Comparison of ENCODE assay signal across 8 cellular contexts in the genomic region with DNA sequence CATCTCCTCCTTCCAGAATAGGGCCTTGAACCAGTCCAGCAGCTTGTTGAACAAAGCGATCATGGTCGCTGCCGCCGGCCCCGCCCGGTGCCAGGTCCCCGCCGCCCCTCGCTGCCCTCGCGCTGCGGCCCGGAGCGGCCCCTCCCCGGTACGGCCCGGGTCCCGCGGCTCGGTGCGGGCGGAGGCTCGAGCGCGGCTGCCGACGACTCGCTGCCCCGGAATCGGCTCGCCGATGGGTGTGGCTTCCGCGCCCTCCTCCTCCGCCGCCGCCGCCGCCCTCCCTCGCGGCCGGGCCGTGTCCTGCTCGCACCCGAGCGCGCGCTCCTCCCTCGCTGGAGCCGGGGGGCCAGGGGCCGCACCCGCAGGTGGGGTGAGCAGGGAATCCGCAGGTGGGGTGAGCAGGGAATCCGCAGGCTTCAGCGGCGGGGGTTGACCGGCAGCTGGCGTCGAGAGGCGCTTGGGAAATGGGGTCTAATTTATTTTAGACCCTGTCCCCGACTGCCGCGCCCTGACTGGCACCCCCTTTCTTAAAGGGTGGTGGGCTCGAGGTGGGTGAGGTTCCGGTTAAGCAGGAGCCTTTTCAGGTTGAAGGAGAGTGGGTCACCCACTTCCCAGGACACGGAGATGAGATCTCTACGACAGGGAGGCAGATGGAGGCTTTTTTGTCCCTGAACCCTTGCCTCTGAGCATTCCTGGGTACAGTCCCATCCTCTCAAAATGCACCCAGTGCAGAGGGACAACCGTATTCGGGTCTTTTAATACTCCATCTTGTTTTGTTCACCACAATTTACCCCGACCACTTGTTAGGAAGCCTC. TPM values are rescaled to one million over a fixed set of nuclear protein-coding genes. Genes with fewer than 3 reads are reported as not detected.
DNase-seq lines count a peak whose midpoint lies in the region; ATAC-seq, FAIRE-seq and TF ChIP-seq lines count a peak whose summit lies in the region.

A gene (minus strand): TSS at position 228 of the 815 bp plus-strand sequence. CDS start 165 bp downstream, at position 63.

- TF ChIP-seq POLR2A in GM12878 (IDR thresholded peaks at IDR 0.05; ENCODE audit: low read depth, low read length): peak; percentile 71

- CTCF ChIA-PET in GM12878 (lab: Yijun Ruan, JAX): interaction anchor here (0.8 to 3.5 kb wide), 3 partner anchors 10 to 49 kb away, joined by 5 to 25 read pairs (median 11); a partner anchor contains a TSS

- H3K4me3 ChIP-seq in Karpas-422 (ENCODE audit: low read length) (peak within 1 kb of the TSS; percentile 89), GM12878 (peak within 1 kb of the TSS; percentile 86)

- H3K36me3 ChIP-seq in Karpas-422 (ENCODE audit: insufficient read depth, low read length) (no peaks in the 10 kb centered on the region), GM12878 (ENCODE audit: control insufficient read depth in 2 of 2, insufficient read depth in 2 of 2, low read length in 1 of 2) (peaks cover 6 to 8% of the 10 kb centered on the region in 2 experiments; a peak in 3 of 4 replicates)

- H3K9ac ChIP-seq in Karpas-422 (ENCODE audit: low read length) (peak within 1 kb of the TSS; percentile 96), GM12878 (ENCODE audit: control insufficient read depth, insufficient read depth, low read length) (peak within 1 kb of the TSS; percentile 91)

- peak; percentile 77 for DNase-seq in Daoy (ENCODE audit: low read depth)
- DNase-seq in Karpas-422: peak; percentile 83
- DNase-seq in GM12878 (ENCODE audit: low read depth, low spot score): no peak
- DNase-seq in hypothalamus (lab: John Stamatoyannopoulos, UW): peak in 46 of 51 donors; percentile 17 to 83 (median 60)
- DNase-seq in retina: peak; percentile 76
- DNase-seq in foreskin melanocyte: no peak

- no peak for TF ChIP-seq CTCF in GM12878 (IDR thresholded peaks at IDR 0.05 in 2 of 3, conservative IDR thresholded peaks at IDR 0.05 in 1 of 3; ENCODE audit: control insufficient read depth in 2 of 3, extremely low read depth in 1 of 3, insufficient read depth in 1 of 3, low read depth in 3 of 3, low read length in 3 of 3)

- H2AFZ ChIP-seq in Karpas-422 (ENCODE audit: low read length) (peak within 1 kb of the TSS; percentile 89), GM12878 (ENCODE audit: control insufficient read depth, low read depth, low read length) (peak within 1 kb of the TSS; percentile 33)

- H3K79me2 ChIP-seq in Karpas-422 (ENCODE audit: low read length): peaks cover 42% of the 10 kb centered on the region
- H3K79me2 ChIP-seq in GM12878 (ENCODE audit: control insufficient read depth, insufficient read depth, low read length): peaks cover 32% of the 10 kb centered on the region

- H3K9me2 ChIP-seq in Karpas-422 (replicated peaks; ENCODE audit: insufficient read depth, low read length): no peaks in the 10 kb centered on the region

- WGBS in GM12878 (ENCODE audit: insufficient coverage, insufficient replicate concordance, low lambda C conversion rate, missing lambda C conversion rate): under 1% methylated on average over 62 of the region's 70 CpGs

- POLR2A ChIA-PET in GM12878 (lab: Charles Lee): interaction anchor here (1.2 kb wide), 1 partner anchor 11 kb away, joined by 7 read pairs; no protein-coding TSS in a partner anchor

- TF ChIP-seq EP300 in GM12878 (IDR thresholded peaks at IDR 0.05; ENCODE audit: borderline replicate concordance in 1 of 2, control insufficient read depth in 1 of 2, low read depth in 2 of 2, low read length in 2 of 2): no peak

- intact Hi-C loops in T-helper 2 cell treated with Interferon-gamma antibody and Interleukin-4, amounts not matched to agents 100 ng/mL and 5 ng/mL, for 36 hours (cut with micrococcal nuclease): loop anchor here (1.0 kb wide), 2 partner anchors 15 to 189 kb away; a partner anchor contains a TSS
- intact Hi-C loops in GM12878 (cut with micrococcal nuclease; ENCODE audit: unreplicated experiment): no loop called here

- FAIRE-seq in GM12878 (lab: Jason Lieb, UNC): no peak

- H3K4me1 ChIP-seq in Karpas-422 (ENCODE audit: low read length) (peaks cover 20% of the 10 kb centered on the region), GM12878 (ENCODE audit: control insufficient read depth, insufficient read depth, low read length) (peaks cover 14% of the 10 kb centered on the region)

- in situ Hi-C loops in GM12878 (cut with MboI): no loop called here

- TF ChIP-seq RAD21 in GM12878 (IDR thresholded peaks at IDR 0.05; ENCODE audit: insufficient read depth, low read depth, low read length): no peak

- H3K27ac ChIP-seq in Karpas-422 (ENCODE audit: low read length) (peak within 1 kb of the TSS; percentile 73), GM12878 (ENCODE audit: control insufficient read depth, insufficient read depth) (peak within 1 kb of the TSS; percentile 76)

- H4K20me1 ChIP-seq in Karpas-422 (ENCODE audit: insufficient read depth, low read depth, low read length): peaks cover 12% of the 10 kb centered on the region; the same call in 1 of the 2 replicates
- H4K20me1 ChIP-seq in GM12878 (ENCODE audit: control insufficient read depth, insufficient read depth): no peaks in the 10 kb centered on the region

- H3K27me3 ChIP-seq in Karpas-422 (ENCODE audit: low read length): no peaks in the 10 kb centered on the region
- no peaks in the 10 kb centered on the region for H3K27me3 ChIP-seq in GM12878 (replicated peaks in 1 of 2; ENCODE audit: control insufficient read depth in 2 of 2, insufficient read depth in 2 of 2, low read length in 1 of 2)

- ATAC-seq in GM21717 (IDR thresholded peaks at IDR 0.05; ENCODE audit: unreplicated experiment): peak; percentile 68
- peak; percentile 79 for ATAC-seq in GM12878

- H3K9me3 ChIP-seq in Karpas-422 (ENCODE audit: low read length) (no peaks in the 10 kb centered on the region), GM12878 (replicated peaks; ENCODE audit: control insufficient read depth, insufficient read depth, low read length) (no peaks in the 10 kb centered on the region)

- no TSS peak for BruUV-seq in GM12878 (replicated peaks; lab: Mats Ljungman, UMichigan)

- H3K4me2 ChIP-seq in Karpas-422 (ENCODE audit: low read depth, low read length, poor library complexity, severe bottlenecking) (peak within 1 kb of the TSS; percentile 79), GM12878 (ENCODE audit: control insufficient read depth, insufficient read depth) (peak within 1 kb of the TSS; percentile 79)

- RAD21 ChIA-PET in GM12878 (lab: Charles Lee; ENCODE audit: unreplicated experiment): interaction anchor here (1.4 to 1.9 kb wide), 2 partner anchors 15 to 18 kb away, joined by 3 to 11 read pairs; a partner anchor contains a TSS

- SMC1A ChIA-PET in GM12878 (lab: Charles Lee; ENCODE audit: uncharacterized antibody, unreplicated experiment): interaction anchor here (1.2 to 2.4 kb wide), 2 partner anchors 12 to 15 kb away, joined by 3 to 11 read pairs; a partner anchor contains a TSS

TF ChIP-seq in GM12878, 131 proteins besides CTCF, POLR2A, EP300 and RAD21 (continues in another document):
- TF ChIP-seq DPF2 (IDR thresholded peaks at IDR 0.05) (peak; percentile 56), MEF2B (IDR thresholded peaks at IDR 0.05; ENCODE audit: partially characterized antibody, poor library complexity, severe bottlenecking) (no peak), TCF3 (IDR thresholded peaks at IDR 0.05; ENCODE audit: borderline replicate concordance, insufficient read depth, low read depth, low read length) (0 out of 2 replicates have a peak, but pooled peaks have one; percentile 11), IKZF2 (IDR thresholded peaks at IDR 0.05) (no peak), FOS (IDR thresholded peaks at IDR 0.05; ENCODE audit: borderline replicate concordance, extremely low read depth, insufficient read length) (no peak), IKZF1 (conservative IDR thresholded peaks at IDR 0.05) (peak; percentile 46; the same call in 1 of the 2 replicates), JUNB (IDR thresholded peaks at IDR 0.05) (no peak), CBX5 (IDR thresholded peaks at IDR 0.05; ENCODE audit: low read depth) (no peak), RAD51 (IDR thresholded peaks at IDR 0.05) (no peak)

RNA-seq across cellular contexts. Expression of the gene that starts here (rescaled TPM):
- 21.9 and 29.0 TPM in 2 replicates for total RNA-seq in Daoy (2014; rRNA removed; shearing (Covaris generic))
- 26.7 and 44.9 TPM in 2 replicates for total RNA-seq in Karpas-422 (2014; rRNA removed; shearing (Covaris generic); ENCODE audit: low replicate concordance)
- 59.6 and 62.9 TPM in 2 replicates for total RNA-seq in T-helper 2 cell treated with Interferon-gamma antibody and Interleukin-4, amounts not matched to agents 100 ng/mL and 5 ng/mL, for 36 hours
- total RNA-seq in GM12878 (2013; cell fraction: nucleolus; rRNA removed): 13.7 and 18.1 TPM in 2 replicates
- total RNA-seq in GM12878 (2014; rRNA removed) (18.8 and 20.7 TPM in 2 replicates), GM12878 (2014; rRNA removed; fragmentation: Illumina TruSeq; extraction: Trizol) (10.3 and 12.0 TPM in 2 replicates), GM12878 (2021) (30.5 and 33.6 TPM in 2 replicates)
- 23.6 TPM for polyA plus RNA-seq in GM12878 (2011; ENCODE audit: low read depth)
- polyA plus RNA-seq in GM12878 (2011; rRNA removed) (49.2 and 49.5 TPM in 2 replicates), GM12878 (2014; fragmentation: Illumina TruSeq; extraction: Trizol) (11.3 and 15.4 TPM in 2 replicates), GM12878 (2014; fragmentation: Nextera tagmentation; extraction: Ambion mirVana) (1 to 10 TPM in 1 of 2 experiments, under 1 TPM in 1; 0.34 to 2.4 TPM), GM12878 (2014; rRNA removed) (22.8 and 25.7 TPM in 2 replicates), GM12878 (2016; fragmentation: Nextera tagmentation; extraction: Ambion mirVana) (10 to 100 TPM; 10.8 to 15.4 TPM)
- polyA plus RNA-seq in GM12878 (2011; cell fraction: cytosol; rRNA removed): 26.9 and 35.2 TPM in 2 replicates
- polyA plus RNA-seq in GM12878 (2011; cell fraction: nucleus; rRNA removed): 35.2 and 47.4 TPM in 2 replicates
- 21.0 and 42.5 TPM in 2 replicates for polyA plus RNA-seq in GM12878 (2012)
- 18.5 and 19.3 TPM in 2 replicates for polyA minus RNA-seq in GM12878 (2011; rRNA and poly(A)+ RNA removed)
- 11.0 and 13.8 TPM in 2 replicates for polyA minus RNA-seq in GM12878 (2011; cell fraction: cytosol; rRNA and poly(A)+ RNA removed)
- polyA minus RNA-seq in GM12878 (2011; cell fraction: nucleus; rRNA and poly(A)+ RNA removed): 8.1 and 10.2 TPM in 2 replicates

Comparison
In these comparisons a context has a peak if more than half of its experiments do, and no peak if none do; other contexts are left out.
1. DNase-seq: peak in Daoy (single experiment), Karpas-422 (single experiment), hypothalamus (46 of 51) and retina (single experiment); none in GM12878 (single experiment) and foreskin melanocyte (single experiment).